Comparison of ENCODE assay signal across 1 cellular context in genomic region chr22:20577549-20577975, GRCh38.
TF ChIP-seq lines count a peak whose summit lies in the region.

No MANE protein-coding gene starts in this region.

TF ChIP-seq in K562, 482 proteins besides CTCF, POLR2A, EP300 and RAD21 (continued from another document):
- TF ChIP-seq PRDM10 (IDR thresholded peaks at IDR 0.05; ENCODE audit: partially characterized antibody) (peak; percentile 63), CTBP1 (IDR thresholded peaks at IDR 0.05; ENCODE audit: borderline replicate concordance) (peak; percentile 69; the same call in 1 of the 2 replicates), RBM25 (IDR thresholded peaks at IDR 0.05; ENCODE audit: low read depth, low read length, severe bottlenecking) (no peak), TFAP4 (CRISPR knock-in tag; IDR thresholded peaks at IDR 0.05; ENCODE audit: borderline replicate concordance) (0 out of 2 replicates have a peak, but pooled peaks have one; percentile 18), HNRNPLL (IDR thresholded peaks at IDR 0.05; ENCODE audit: low read depth, low read length, poor library complexity, severe bottlenecking) (peak; percentile 2), TOE1 (IDR thresholded peaks at IDR 0.05; ENCODE audit: borderline replicate concordance) (no peak), TOE1 (CRISPR knock-in tag; IDR thresholded peaks at IDR 0.05; ENCODE audit: borderline replicate concordance, low read depth) (no peak), RCOR1 (IDR thresholded peaks at IDR 0.05; ENCODE audit: borderline replicate concordance in 1 of 2, low read depth in 2 of 2, low read length in 2 of 2) (peak in 1 of 2 experiments; percentile 92; a peak in 3 of 4 replicates), ESRRA (IDR thresholded peaks at IDR 0.05; ENCODE audit: borderline replicate concordance, low read depth) (no peak), TEAD4 (IDR thresholded peaks at IDR 0.05; ENCODE audit: low read length) (no peak; the same call in 1 of the 2 replicates), TEAD4 (CRISPR knock-in tag; IDR thresholded peaks at IDR 0.05; ENCODE audit: borderline replicate concordance) (0 out of 2 replicates have a peak, but pooled peaks have one; percentile 71), MBD2 (IDR thresholded peaks at IDR 0.05; ENCODE audit: borderline replicate concordance, low read depth) (no peak), ZNF354B (CRISPR knock-in tag; IDR thresholded peaks at IDR 0.05) (no peak), NKRF (IDR thresholded peaks at IDR 0.05; ENCODE audit: borderline replicate concordance) (no peak), ZNF77 (CRISPR knock-in tag; IDR thresholded peaks at IDR 0.05) (no peak), RNF2 (IDR thresholded peaks at IDR 0.05) (no peak), ZNF134 (CRISPR knock-in tag; conservative IDR thresholded peaks at IDR 0.05) (no peak), DEAF1 (CRISPR knock-in tag; IDR thresholded peaks at IDR 0.05) (peak; percentile 38), ATF7 (IDR thresholded peaks at IDR 0.05) (peak; percentile 32; the same call in 1 of the 2 replicates), KLF1 (tag; IDR thresholded peaks at IDR 0.05) (peak; percentile 55), UBTF (IDR thresholded peaks at IDR 0.05; ENCODE audit: borderline replicate concordance in 1 of 2, low read depth in 2 of 2, low read length in 2 of 2) (no peak), CREM (IDR thresholded peaks at IDR 0.05; ENCODE audit: low read depth) (0 out of 2 replicates have a peak, but pooled peaks have one; percentile 17), ZNF239 (CRISPR knock-in tag; IDR thresholded peaks at IDR 0.05) (no peak), KLF13 (tag; IDR thresholded peaks at IDR 0.05; ENCODE audit: borderline replicate concordance, low read depth) (0 out of 2 replicates have a peak, but pooled peaks have one; percentile 25), JUN (IDR thresholded peaks at IDR 0.05; ENCODE audit: borderline replicate concordance, low read depth, low read length) (peak; percentile 48; the same call in 1 of the 2 replicates), JUN (CRISPR knock-in tag; IDR thresholded peaks at IDR 0.05; ENCODE audit: borderline replicate concordance) (no peak), HDGF (IDR thresholded peaks at IDR 0.05) (0 out of 2 replicates have a peak, but pooled peaks have one; percentile 72), SP1 (CRISPR knock-in tag; IDR thresholded peaks at IDR 0.05) (0 out of 2 replicates have a peak, but pooled peaks have one; percentile 34), HMBOX1 (IDR thresholded peaks at IDR 0.05) (no peak), ZC3H4 (CRISPR knock-in tag; IDR thresholded peaks at IDR 0.05; ENCODE audit: borderline replicate concordance) (0 out of 2 replicates have a peak, but pooled peaks have one; percentile 9), MAFF (IDR thresholded peaks at IDR 0.05; ENCODE audit: low read length) (peak; percentile 8; the same call in 1 of the 2 replicates), GATA2 (CRISPR knock-in tag; IDR thresholded peaks at IDR 0.05) (peak; percentile 18; the same call in 1 of the 2 replicates), SMAD3 (CRISPR knock-in tag; conservative IDR thresholded peaks at IDR 0.05) (no peak), SMC3 (conservative IDR thresholded peaks at IDR 0.05; ENCODE audit: insufficient read depth, low read depth, low read length) (peak; percentile 33; the same call in 1 of the 2 replicates), BHLHE40 (IDR thresholded peaks at IDR 0.05; ENCODE audit: low read length) (0 out of 2 replicates have a peak, but pooled peaks have one; percentile 16), DACH1 (IDR thresholded peaks at IDR 0.05; ENCODE audit: partially characterized antibody) (no peak), E2F3 (CRISPR knock-in tag; IDR thresholded peaks at IDR 0.05) (no peak), ELK3 (CRISPR knock-in tag; IDR thresholded peaks at IDR 0.05) (no peak), GATAD2B (IDR thresholded peaks at IDR 0.05; ENCODE audit: borderline replicate concordance) (no peak), ETV6 (IDR thresholded peaks at IDR 0.05; ENCODE audit: borderline replicate concordance in 1 of 2, low read depth in 2 of 2, low read length in 1 of 2) (0 out of 4 replicates have a peak, but pooled peaks of 1 of the 2 experiments have one; percentile 33), ETV6 (CRISPR knock-in tag; IDR thresholded peaks at IDR 0.05; ENCODE audit: borderline replicate concordance) (no peak), USF2 (CRISPR knock-in tag; IDR thresholded peaks at IDR 0.05) (no peak), XRCC3 (IDR thresholded peaks at IDR 0.05) (no peak), ZKSCAN1 (IDR thresholded peaks at IDR 0.05; ENCODE audit: low read depth, low read length) (no peak)
